Comparison of ENCODE assay signal across 1 cellular context in genomic region chr1:221742555-221743415, GRCh38.
TF ChIP-seq lines count a peak whose summit lies in the region.

No MANE protein-coding gene starts in this region.

TF ChIP-seq in HepG2, 621 proteins besides CTCF, POLR2A, EP300 and RAD21 (continued from another document and continues in another):
- no peak for TF ChIP-seq TERF1 (CRISPR knock-in tag; IDR thresholded peaks at IDR 0.05)
- no peak for TF ChIP-seq CHCHD3 (CRISPR knock-in tag; IDR thresholded peaks at IDR 0.05)
- TF ChIP-seq KLF13 (CRISPR knock-in tag; IDR thresholded peaks at IDR 0.05), result no peak
- no peak for TF ChIP-seq ZNF672 (CRISPR knock-in tag; IDR thresholded peaks at IDR 0.05)
- peak; percentile 77; the same call in 1 of the 2 replicates for TF ChIP-seq ZNF451 (CRISPR knock-in tag; IDR thresholded peaks at IDR 0.05)
- 0 out of 2 replicates have a peak, but pooled peaks have one; percentile 60 for TF ChIP-seq ADNP (CRISPR knock-in tag; IDR thresholded peaks at IDR 0.05)
- no peak for TF ChIP-seq CREBL2 (CRISPR knock-in tag; IDR thresholded peaks at IDR 0.05; ENCODE audit: borderline replicate concordance)
- peak; percentile 27; the same call in 1 of the 2 replicates for TF ChIP-seq MXD1 (CRISPR knock-in tag; IDR thresholded peaks at IDR 0.05)
- TF ChIP-seq ZBED4 (CRISPR knock-in tag; IDR thresholded peaks at IDR 0.05; ENCODE audit: borderline replicate concordance), result peak; percentile 24; the same call in 1 of the 2 replicates
- TF ChIP-seq ZNF121 (CRISPR knock-in tag; IDR thresholded peaks at IDR 0.05), result peak; percentile 52; the same call in 1 of the 2 replicates
- TF ChIP-seq KDM4B (CRISPR knock-in tag; IDR thresholded peaks at IDR 0.05), result 0 out of 2 replicates have a peak, but pooled peaks have one; percentile 17
- TF ChIP-seq RXRB (CRISPR knock-in tag; IDR thresholded peaks at IDR 0.05; ENCODE audit: borderline replicate concordance), result peak; percentile 48; the same call in 1 of the 2 replicates
- no peak for TF ChIP-seq CCAR2 (optimal IDR thresholded peaks at IDR 0.05; ENCODE audit: low read depth, low read length)
- TF ChIP-seq TFDP1 (CRISPR knock-in tag; IDR thresholded peaks at IDR 0.05; ENCODE audit: borderline replicate concordance), result peak; percentile 62; the same call in 1 of the 2 replicates
- TF ChIP-seq MED1 (CRISPR knock-in tag; IDR thresholded peaks at IDR 0.05), result peak; percentile 23; the same call in 1 of the 2 replicates
- peak; percentile 85 for TF ChIP-seq ZNF687 (CRISPR knock-in tag; IDR thresholded peaks at IDR 0.05)
- no peak for TF ChIP-seq NCOA2 (CRISPR knock-in tag; IDR thresholded peaks at IDR 0.05)
- TF ChIP-seq HOXA3 (CRISPR knock-in tag; IDR thresholded peaks at IDR 0.05), result peak; percentile 24; the same call in 1 of the 2 replicates
- TF ChIP-seq PATZ1 (CRISPR knock-in tag; IDR thresholded peaks at IDR 0.05), result peak; percentile 66
- TF ChIP-seq ZNF557 (CRISPR knock-in tag; IDR thresholded peaks at IDR 0.05), result no peak
- 0 out of 2 replicates have a peak, but pooled peaks have one; percentile 46 for TF ChIP-seq IRF9 (CRISPR knock-in tag; IDR thresholded peaks at IDR 0.05; ENCODE audit: borderline replicate concordance)
- TF ChIP-seq SMAD9 (CRISPR knock-in tag; IDR thresholded peaks at IDR 0.05), result no peak
- TF ChIP-seq JUND (CRISPR knock-in tag; IDR thresholded peaks at IDR 0.05), result no peak
- TF ChIP-seq ZNF720 (CRISPR knock-in tag; IDR thresholded peaks at IDR 0.05), result no peak
- TF ChIP-seq ZNF788 (CRISPR knock-in tag; IDR thresholded peaks at IDR 0.05; ENCODE audit: borderline replicate concordance), result peak; percentile 41; the same call in 1 of the 2 replicates
- no peak for TF ChIP-seq FOXO4 (CRISPR knock-in tag; conservative IDR thresholded peaks at IDR 0.05)
- 0 out of 2 replicates have a peak, but pooled peaks have one; percentile 24 for TF ChIP-seq PRMT3 (CRISPR knock-in tag; IDR thresholded peaks at IDR 0.05; ENCODE audit: borderline replicate concordance, low read depth)
- no peak for TF ChIP-seq SKIL (CRISPR knock-in tag; IDR thresholded peaks at IDR 0.05; ENCODE audit: borderline replicate concordance)
- TF ChIP-seq CHD2 (IDR thresholded peaks at IDR 0.05; ENCODE audit: low read depth, low read length), result no peak
- TF ChIP-seq ZNF747 (CRISPR knock-in tag; IDR thresholded peaks at IDR 0.05; ENCODE audit: borderline replicate concordance), result 0 out of 2 replicates have a peak, but pooled peaks have one; percentile 36
- peak; percentile 64; the same call in 1 of the 2 replicates for TF ChIP-seq ZNF430 (CRISPR knock-in tag; IDR thresholded peaks at IDR 0.05)
- no peak for TF ChIP-seq ZNF274 (CRISPR knock-in tag; IDR thresholded peaks at IDR 0.05)
- TF ChIP-seq ZNF777 (CRISPR knock-in tag; IDR thresholded peaks at IDR 0.05), result peak; percentile 96
- no peak for TF ChIP-seq PRDM4 (CRISPR knock-in tag; IDR thresholded peaks at IDR 0.05; ENCODE audit: borderline replicate concordance)
- TF ChIP-seq PITX1 (CRISPR knock-in tag; IDR thresholded peaks at IDR 0.05), result 0 out of 2 replicates have a peak, but pooled peaks have one; percentile 18
- no peak for TF ChIP-seq ZNF30 (CRISPR knock-in tag; IDR thresholded peaks at IDR 0.05)
- peak; percentile 22; the same call in 1 of the 2 replicates for TF ChIP-seq SPEN (CRISPR knock-in tag; IDR thresholded peaks at IDR 0.05; ENCODE audit: low read depth)
- no peak for TF ChIP-seq XBP1 (CRISPR knock-in tag; IDR thresholded peaks at IDR 0.05)
- no peak for TF ChIP-seq ZNF33B (CRISPR knock-in tag; IDR thresholded peaks at IDR 0.05)
